ENCODE assay signal across 8 cellular contexts in the genomic region with DNA sequence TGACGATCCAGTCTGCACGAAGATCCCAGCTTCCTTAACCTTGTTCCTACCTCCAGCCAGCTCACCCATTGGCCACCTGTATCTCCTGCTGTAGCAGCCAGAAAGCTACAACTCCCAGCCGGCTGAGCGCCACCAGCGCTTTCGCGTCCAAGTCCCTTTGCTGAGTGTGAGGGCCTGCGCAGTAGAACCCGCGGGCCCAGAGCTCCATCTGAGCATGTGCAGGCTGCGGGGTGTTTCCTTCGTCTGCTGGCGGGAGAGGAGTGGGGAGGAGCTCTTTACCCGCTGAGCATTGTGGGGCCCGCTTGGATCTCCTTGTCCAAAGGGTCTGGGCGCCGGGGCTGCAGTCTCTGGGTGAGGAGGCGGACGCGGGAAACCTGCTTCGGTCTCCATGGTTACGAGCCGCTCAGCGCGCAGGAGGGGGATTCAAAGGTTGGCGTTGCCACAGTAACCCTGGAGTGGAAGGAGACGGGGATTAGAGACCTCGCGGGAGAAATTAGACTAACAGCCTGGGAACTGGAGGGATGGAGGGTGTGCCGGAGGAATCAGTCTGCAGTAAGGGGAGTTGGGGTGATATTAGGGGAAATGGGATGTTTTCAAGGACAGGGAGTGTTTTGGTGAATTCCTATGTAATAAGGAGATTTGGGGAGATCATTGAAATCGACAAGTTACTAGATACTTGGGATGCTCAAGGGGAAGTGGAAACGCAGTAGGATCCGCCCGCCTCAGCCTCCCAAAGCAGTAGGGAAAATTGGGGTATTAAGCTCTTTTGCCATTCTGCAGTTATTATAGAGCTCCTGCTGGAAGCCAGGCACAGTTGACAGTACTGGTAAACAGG. TPM values are rescaled to one million over a fixed set of nuclear protein-coding genes. Genes with fewer than 3 reads are reported as not detected.
DNase-seq lines count a peak whose midpoint lies in the region; ATAC-seq and TF ChIP-seq lines count a peak whose summit lies in the region.

No MANE protein-coding gene starts in this region.

- TF ChIP-seq CTCF in lower leg skin (IDR thresholded peaks at IDR 0.05), result no peak

- ATAC-seq in GM19438 (IDR thresholded peaks at IDR 0.05; ENCODE audit: low read depth, unreplicated experiment), result peak; percentile 88
- ATAC-seq in HG03565 (IDR thresholded peaks at IDR 0.05; ENCODE audit: unreplicated experiment), result peak; percentile 79

- TF ChIP-seq POLR2A in lower leg skin (IDR thresholded peaks at IDR 0.05), result no peak

- WGBS in lower leg skin, 2 donors, result 0 to 1% methylated on average over 32 of the region's 34 CpGs

- intact Hi-C loops in lower leg skin (cut with DNase I; ENCODE audit: low total_unique reads), result no loop called here

- H3K4me3 ChIP-seq in lower leg skin (ENCODE audit: low read depth, poor library complexity, severe bottlenecking), result peak overlapping the region; percentile 60

- DNase-seq in CD1c-positive myeloid dendritic cell (ENCODE audit: extremely low spot score), result peak; percentile 94
- peak; percentile 98 for DNase-seq in NCI-H774 (lab: John Stamatoyannopoulos, UW)
- peak; percentile 92 to 94 for DNase-seq in activated CD4-positive, alpha-beta T cell treated with anti-CD3 and anti-CD28 coated beads, Interleukin-2, amount 50 U/mL, for 48 hours
- DNase-seq in ecto neural progenitor cell (ENCODE audit: low spot score), result peak; percentile 99
- peak; percentile 89 to 98 for DNase-seq in lower leg skin (ENCODE audit: low spot score in 2 of 2)
- peak; percentile 86 to 89 for DNase-seq in stimulated activated CD4-positive, alpha-beta T cell treated with anti-CD3 and anti-CD28 coated beads, Interleukin-4, amount 100 ng/mL, for 4 hours

RNA-seq across cellular contexts. Expression of a gene that starts 33.5 kb away (rescaled TPM):
- 1 to 10 TPM; 5.5 to 9.9 (median 6.9) TPM for total RNA-seq in lower leg skin

RNA-seq across cellular contexts. Expression of a gene that starts 33.9 kb away (rescaled TPM):
- 10 to 100 TPM; 20.8 to 44.2 (median 32.9) TPM for total RNA-seq in lower leg skin

RNA-seq across cellular contexts. Expression of a gene that starts 51.7 kb away (rescaled TPM):
- total RNA-seq in lower leg skin, result 10 to 100 TPM in 3 of 4 donors, 1 to 10 TPM in 1; 9.3 to 14.1 (median 11.1) TPM

Comparison
In these comparisons a context has a peak if more than half of its experiments do, and no peak if none do; other contexts are left out.
1. Peak in every context shown above with its lines: DNase-seq, ATAC-seq and H3K4me3 ChIP-seq.